ENCODE assay signal across 15 cellular contexts in the genomic region with DNA sequence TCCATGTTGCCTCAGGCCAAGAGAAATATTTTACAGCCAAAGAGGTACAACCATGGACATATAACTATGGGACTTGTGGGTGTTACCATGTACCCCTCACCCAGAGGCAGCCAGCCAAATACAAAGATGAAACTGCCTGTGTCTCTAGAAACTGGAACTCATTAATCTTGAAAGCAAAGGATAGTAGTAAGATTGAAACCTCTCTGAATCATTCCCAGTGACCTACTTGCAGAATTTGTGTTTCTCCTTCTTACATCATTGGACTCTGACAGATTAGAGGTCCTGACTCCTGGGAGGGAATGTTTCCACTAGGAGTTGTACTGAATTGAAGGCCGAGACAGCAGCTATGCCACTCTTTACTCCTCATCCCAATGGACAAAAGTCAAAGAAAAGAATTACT.
DNase-seq lines count a peak whose midpoint lies in the region; ATAC-seq and TF ChIP-seq lines count a peak whose summit lies in the region.
"Had no signal": no experiment of that assay in that cellular context is flagged by ENCODE, and none has a peak within 500 bp of the region (broad histone marks: within the 10 kb centered on the region; RNA-seq: fewer than 3 reads in every experiment).

No MANE protein-coding gene starts in this region.

- H3K4me1 Mint-ChIP-seq in naive thymus-derived CD4-positive, alpha-beta T cell = peaks cover 0 to 2% (median 0%) of the 10 kb centered on the region in 7 donors
- H3K4me1 Mint-ChIP-seq in activated CD8-positive, alpha-beta memory T cell treated with anti-CD3 and anti-CD28 coated beads, Interleukin-2, amount 10 ng/mL, durations not matched to agents 7 days and 5 days = peaks cover 16% of the 10 kb centered on the region
- H3K4me1 Mint-ChIP-seq: activated naive CD8-positive, alpha-beta T cell treated with anti-CD3 and anti-CD28 coated beads, Interleukin-2, amount 10 ng/mL, durations not matched to agents 7 days and 5 days had no signal

- H3K36me3 Mint-ChIP-seq in naive thymus-derived CD4-positive, alpha-beta T cell = no peaks in the 10 kb centered on the region
- no peaks in the 10 kb centered on the region for H3K36me3 Mint-ChIP-seq in activated CD8-positive, alpha-beta memory T cell treated with anti-CD3 and anti-CD28 coated beads, Interleukin-2, amount 10 ng/mL, durations not matched to agents 7 days and 5 days
- H3K36me3 Mint-ChIP-seq: activated naive CD8-positive, alpha-beta T cell treated with anti-CD3 and anti-CD28 coated beads, Interleukin-2, amount 10 ng/mL, durations not matched to agents 7 days and 5 days had no signal

- H3K9me3 Mint-ChIP-seq in naive thymus-derived CD4-positive, alpha-beta T cell = peaks cover 0 to 6% (median 0%) of the 10 kb centered on the region in 11 donors
- no peaks in the 10 kb centered on the region for H3K9me3 Mint-ChIP-seq in activated CD8-positive, alpha-beta memory T cell treated with anti-CD3 and anti-CD28 coated beads, Interleukin-2, amount 10 ng/mL, durations not matched to agents 7 days and 5 days (ENCODE audit: low read depth)
- H3K9me3 Mint-ChIP-seq: activated naive CD8-positive, alpha-beta T cell treated with anti-CD3 and anti-CD28 coated beads, Interleukin-2, amount 10 ng/mL, durations not matched to agents 7 days and 5 days had no signal

- no peaks in the 10 kb centered on the region for H3K27me3 ChIP-seq in naive thymus-derived CD4-positive, alpha-beta T cell (ENCODE audit: control insufficient read depth in 2 of 2, insufficient read depth in 2 of 2, low read length in 2 of 2)
- H3K27me3 ChIP-seq: BE2C, esophagus muscularis mucosa had no signal

- intact Hi-C loops in naive thymus-derived CD4-positive, alpha-beta T cell (cut with micrococcal nuclease) = no loop called here

- no peaks in the 10 kb centered on the region for H3K4me1 ChIP-seq in naive thymus-derived CD4-positive, alpha-beta T cell (ENCODE audit: control insufficient read depth in 2 of 2, insufficient read depth in 2 of 2, low read length in 2 of 2)
- H3K4me1 ChIP-seq: BE2C had no signal

- no peaks in the 10 kb centered on the region for H3K36me3 ChIP-seq in naive thymus-derived CD4-positive, alpha-beta T cell (ENCODE audit: control insufficient read depth in 2 of 3, insufficient read depth in 3 of 3, low read length in 3 of 3)
- H3K36me3 ChIP-seq: BE2C, esophagus muscularis mucosa had no signal

- DNase-seq in GM12865 (ENCODE audit: low read depth) (peak; percentile 64), fibroblast of mammary gland (ENCODE audit: low read depth) (peak; percentile 12), UCSD-AML1 (lab: John Stamatoyannopoulos, UW; ENCODE audit: unreplicated experiment) (no peak)
- no peak for DNase-seq in naive thymus-derived CD4-positive, alpha-beta T cell
- no peak for DNase-seq in activated CD8-positive, alpha-beta memory T cell treated with anti-CD3 and anti-CD28 coated beads, Interleukin-2, amount 10 ng/mL, durations not matched to agents 7 days and 5 days
- DNase-seq: activated naive CD8-positive, alpha-beta T cell treated with anti-CD3 and anti-CD28 coated beads, Interleukin-2, amount 10 ng/mL, durations not matched to agents 7 days and 5 days; BE2C; Karpas-422; NCI-H2029 treated with DMSO at 0.1 percent for 48 hours; NCI-H82; T1000 had no signal

- no peak overlapping the region for H3K27ac ChIP-seq in naive thymus-derived CD4-positive, alpha-beta T cell (ENCODE audit: low read depth, low read length)
- H3K27ac ChIP-seq: esophagus muscularis mucosa had no signal

- no peaks in the 10 kb centered on the region for H3K9me3 ChIP-seq in naive thymus-derived CD4-positive, alpha-beta T cell (ENCODE audit: control insufficient read depth in 2 of 3, low read length in 3 of 3)
- H3K9me3 ChIP-seq: BE2C, esophagus muscularis mucosa had no signal

- CTCF ChIA-PET in naive thymus-derived CD4-positive, alpha-beta T cell (lab: Charles Lee) = no interaction called here
- CTCF ChIA-PET in activated CD8-positive, alpha-beta memory T cell treated with anti-CD3 and anti-CD28 coated beads, Interleukin-2, amount 10 ng/mL, durations not matched to agents 7 days and 5 days (lab: Charles Lee) = no interaction called here

- peaks cover under 1 to 10% (median 6%) of the 10 kb centered on the region in 5 donors for H3K27me3 Mint-ChIP-seq in naive thymus-derived CD4-positive, alpha-beta T cell
- no peaks in the 10 kb centered on the region for H3K27me3 Mint-ChIP-seq in activated CD8-positive, alpha-beta memory T cell treated with anti-CD3 and anti-CD28 coated beads, Interleukin-2, amount 10 ng/mL, durations not matched to agents 7 days and 5 days
- H3K27me3 Mint-ChIP-seq: activated naive CD8-positive, alpha-beta T cell treated with anti-CD3 and anti-CD28 coated beads, Interleukin-2, amount 10 ng/mL, durations not matched to agents 7 days and 5 days had no signal

- POLR2A ChIA-PET in naive thymus-derived CD4-positive, alpha-beta T cell (lab: Charles Lee) = no interaction called here

- H3K4me3 Mint-ChIP-seq in naive thymus-derived CD4-positive, alpha-beta T cell = no peak overlapping the region
- no peak overlapping the region for H3K4me3 Mint-ChIP-seq in activated CD8-positive, alpha-beta memory T cell treated with anti-CD3 and anti-CD28 coated beads, Interleukin-2, amount 10 ng/mL, durations not matched to agents 7 days and 5 days
- H3K4me3 Mint-ChIP-seq: activated naive CD8-positive, alpha-beta T cell treated with anti-CD3 and anti-CD28 coated beads, Interleukin-2, amount 10 ng/mL, durations not matched to agents 7 days and 5 days had no signal

- H3K27ac Mint-ChIP-seq in naive thymus-derived CD4-positive, alpha-beta T cell = no peak overlapping the region
- H3K27ac Mint-ChIP-seq in activated CD8-positive, alpha-beta memory T cell treated with anti-CD3 and anti-CD28 coated beads, Interleukin-2, amount 10 ng/mL, durations not matched to agents 7 days and 5 days = no peak overlapping the region
- H3K27ac Mint-ChIP-seq: activated naive CD8-positive, alpha-beta T cell treated with anti-CD3 and anti-CD28 coated beads, Interleukin-2, amount 10 ng/mL, durations not matched to agents 7 days and 5 days had no signal

- TF ChIP-seq CTCF in GM12865 (IDR thresholded peaks at IDR 0.05; ENCODE audit: insufficient read depth, low read depth, low read length, missing control alignments) (no peak), fibroblast of mammary gland (conservative IDR thresholded peaks at IDR 0.05; ENCODE audit: control insufficient read depth, insufficient read depth, low read depth, low read length) (no peak)

- ATAC-seq in GM19452 (IDR thresholded peaks at IDR 0.05; ENCODE audit: unreplicated experiment) = peak; percentile 63
- peak; percentile 68 for ATAC-seq in HG03521 (IDR thresholded peaks at IDR 0.05; ENCODE audit: unreplicated experiment)
- no peak for ATAC-seq in naive thymus-derived CD4-positive, alpha-beta T cell
- ATAC-seq in activated CD8-positive, alpha-beta memory T cell treated with anti-CD3 and anti-CD28 coated beads, Interleukin-2, amount 10 ng/mL, durations not matched to agents 7 days and 5 days = no peak
- ATAC-seq in GM18861 (IDR thresholded peaks at IDR 0.05; ENCODE audit: unreplicated experiment) = no peak

- H3K4me3 ChIP-seq in GM12865 (ENCODE audit: low read depth, low read length) (no peak overlapping the region), fibroblast of mammary gland (ENCODE audit: control insufficient read depth, low read depth, low read length) (no peak overlapping the region)
- H3K4me3 ChIP-seq in naive thymus-derived CD4-positive, alpha-beta T cell (ENCODE audit: low read length) = no peak overlapping the region
- H3K4me3 ChIP-seq: esophagus muscularis mucosa had no signal

Comparison
In these comparisons a context has a peak if more than half of its experiments do, and no peak if none do; other contexts are left out.
1. DNase-seq: peak in GM12865 (single experiment) and fibroblast of mammary gland (single experiment); none in naive thymus-derived CD4-positive, alpha-beta T cell (0 of 9), activated CD8-positive, alpha-beta memory T cell treated with anti-CD3 and anti-CD28 coated beads, Interleukin-2, amount 10 ng/mL, durations not matched to agents 7 days and 5 days (single experiment) and UCSD-AML1 (single experiment).
2. ATAC-seq: peak in GM19452 (single experiment) and HG03521 (single experiment); none in naive thymus-derived CD4-positive, alpha-beta T cell (single experiment), activated CD8-positive, alpha-beta memory T cell treated with anti-CD3 and anti-CD28 coated beads, Interleukin-2, amount 10 ng/mL, durations not matched to agents 7 days and 5 days (single experiment) and GM18861 (single experiment).